ENCODE assay signal across 25 cellular contexts in genomic region chr10:129380279-129380678, GRCh38.
"Had no signal": no experiment of that assay in that cellular context is flagged by ENCODE, and none has a peak within 500 bp of the region (broad histone marks: within the 10 kb centered on the region; RNA-seq: fewer than 3 reads in every experiment).

No MANE protein-coding gene starts in this region.

- H3K27me3 ChIP-seq: colonic mucosa, esophagus squamous epithelium, foreskin keratinocyte, gastrocnemius medialis, heart left ventricle had no signal

- H3K27ac ChIP-seq: colonic mucosa, coronary artery, dorsolateral prefrontal cortex, epithelial cell of prostate, esophagus squamous epithelium, foreskin keratinocyte, gastrocnemius medialis, gastroesophageal sphincter, heart left ventricle, heart right ventricle had no signal

- FAIRE-seq: colon, endometrium, endothelial cell of umbilical vein, frontal cortex had no signal

- H3K4me1 ChIP-seq: colonic mucosa, esophagus squamous epithelium, foreskin keratinocyte, gastrocnemius medialis, gastroesophageal sphincter, heart left ventricle, heart right ventricle had no signal

- H3K36me3 ChIP-seq: colonic mucosa, esophagus squamous epithelium, gastrocnemius medialis, gastroesophageal sphincter, heart left ventricle, heart right ventricle had no signal

- H3K9me3 ChIP-seq: colonic mucosa, esophagus squamous epithelium, gastrocnemius medialis, gastroesophageal sphincter, heart left ventricle, heart right ventricle had no signal

- DNase-seq: colonic mucosa; cortex of kidney; dermis blood vessel endothelial cell; dorsolateral prefrontal cortex; effector CD4-positive, alpha-beta T cell; effector CD8-positive, alpha-beta T cell; effector memory CD4-positive, alpha-beta T cell; effector memory CD8-positive, alpha-beta T cell; endodermal cell; erythroblast; esophagus squamous epithelium; foreskin fibroblast; foreskin keratinocyte; foreskin melanocyte; gastrocnemius medialis; glutamatergic neuron; heart left ventricle; heart right ventricle had no signal

- H3K4me3 ChIP-seq: colonic mucosa, coronary artery, dorsolateral prefrontal cortex, esophagus squamous epithelium, gastrocnemius medialis, gastroesophageal sphincter, heart left ventricle, heart right ventricle had no signal
